In genomic region chr1:171695772-171696171, GRCh38 we compare ENCODE assay signal across 7 cellular contexts. TPM values are rescaled to one million over a fixed set of nuclear protein-coding genes. Genes with fewer than 3 reads are reported as not detected.
"Had no signal": no experiment of that assay in that cellular context is flagged by ENCODE, and none has a peak within 500 bp of the region (broad histone marks: within the 10 kb centered on the region; RNA-seq: fewer than 3 reads in every experiment).

No MANE protein-coding gene starts in this region.

RNA-seq across cellular contexts. Expression of gene MYOC, which starts 43.3 kb away (rescaled TPM):
- total RNA-seq: dermis blood vessel endothelial cell, dermis microvascular lymphatic vessel endothelial cell, endodermal cell, endothelial cell of umbilical vein, epithelial cell of proximal tubule, fibroblast of villous mesenchyme, foreskin keratinocyte had no signal
- polyA plus RNA-seq: endothelial cell of umbilical vein, foreskin keratinocyte had no signal
